ENCODE assay signal across 19 cellular contexts in genomic region chr10:371515-371914, GRCh38.
DNase-seq lines count a peak whose midpoint lies in the region; ATAC-seq, FAIRE-seq and TF ChIP-seq lines count a peak whose summit lies in the region.
"Had no signal": no experiment of that assay in that cellular context is flagged by ENCODE, and none has a peak within 500 bp of the region (broad histone marks: within the 10 kb centered on the region; RNA-seq: fewer than 3 reads in every experiment).

No MANE protein-coding gene starts in this region.

- H3K27ac ChIP-seq in kidney (ENCODE audit: low read depth in 2 of 2, low read length in 2 of 2) (no peak overlapping the region), sigmoid colon (peak overlapping the region in 2 of 4 donors; percentile 80 to 91), body of pancreas (no peak overlapping the region)
- H3K27ac ChIP-seq: C4-2B had no signal

- ATAC-seq in body of pancreas (no peak), GM21381 (IDR thresholded peaks at IDR 0.05; ENCODE audit: unreplicated experiment) (no peak)
- ATAC-seq: K562 had no signal

- 88% methylated on average over 13 of the region's 13 CpGs for WGBS in sigmoid colon, 2 donors
- 80 to 91% methylated on average over 6 to 13 of the region's 13 CpGs for WGBS in body of pancreas, 2 donors

- H3K9me3 ChIP-seq in kidney (ENCODE audit: control insufficient read depth in 1 of 2, low read length in 2 of 2) (no peaks in the 10 kb centered on the region), sigmoid colon (no peaks in the 10 kb centered on the region), body of pancreas (no peaks in the 10 kb centered on the region)

- H3K9ac ChIP-seq in kidney (ENCODE audit: low read length in 2 of 2), result no peak overlapping the region

- H3K9me3 Mint-ChIP-seq in brain, result peaks cover 0 to 2% (median 0%) of the 10 kb centered on the region in 5 experiments

- H3K4me1 ChIP-seq in kidney (ENCODE audit: control insufficient read depth in 1 of 2, insufficient read depth in 1 of 2, low read depth in 1 of 2, low read length in 2 of 2) (peaks cover 3 to 12% of the 10 kb centered on the region in 2 donors), sigmoid colon (peaks cover 0 to 80% (median 69%) of the 10 kb centered on the region in 4 donors), body of pancreas (no peaks in the 10 kb centered on the region)

- FAIRE-seq in kidney (lab: Jason Lieb, UNC), result no peak
- FAIRE-seq: D721Med, GM12892, H1, K562 had no signal

- intact Hi-C loops in kidney (cut with DNase I), result no loop called here
- intact Hi-C loops in sigmoid colon (cut with DNase I), result loop anchor here (5.0 to 10.0 kb wide), 3 partner anchors 44 to 413 kb away; no protein-coding TSS in a partner anchor
- intact Hi-C loops in body of pancreas (cut with DNase I), result no loop called here

- DNase-seq in kidney, result no peak
- peak; percentile 50 for DNase-seq in sigmoid colon
- no peak for DNase-seq in HUDEP-2 (lab: John Stamatoyannopoulos, UW; ENCODE audit: unreplicated experiment in 76 of 76)
- DNase-seq in body of pancreas, result no peak
- DNase-seq in activated T-cell treated with anti-CD3 and anti-CD28 coated beads, Interleukin-2, amount 50 U/mL, for 1 hour, result no peak
- DNase-seq: AML-193; NCI-H1105; NCI-H2081; NCI-H446 treated with DMSO at 0.1 percent for 48 hours; NK-92 treated with Interleukin-12 subunit alpha and Interleukin-12 subunit beta, amount 100 ng/mL, for 24 hours; OCI-M1; SHP77 treated with DMSO at 0.1 percent for 48 hours had no signal

- H3K4me3 Mint-ChIP-seq in brain, result no peak overlapping the region

- TF ChIP-seq CTCF in brain (conservative IDR thresholded peaks at IDR 0.05) (no peak), kidney (IDR thresholded peaks at IDR 0.05; ENCODE audit: borderline replicate concordance, extremely low read depth, insufficient read depth) (no peak), sigmoid colon (IDR thresholded peaks at IDR 0.05) (no peak), body of pancreas (IDR thresholded peaks at IDR 0.05) (no peak)

- peaks cover 63% of the 10 kb centered on the region for H3K4me1 Mint-ChIP-seq in brain

- TF ChIP-seq POLR2A in sigmoid colon (IDR thresholded peaks at IDR 0.05), result no peak
- TF ChIP-seq POLR2A in body of pancreas (IDR thresholded peaks at IDR 0.05), result no peak

- H3K36me3 ChIP-seq in kidney (ENCODE audit: control insufficient read depth in 1 of 2, insufficient read depth in 2 of 2, low read length in 2 of 2) (peaks cover 0 to 7% of the 10 kb centered on the region in 2 donors), sigmoid colon (peaks cover 12 to 40% (median 17%) of the 10 kb centered on the region in 4 donors), body of pancreas (replicated peaks in 1 of 2; ENCODE audit: insufficient read depth in 1 of 2, low read depth in 2 of 2) (peaks cover 0 to 9% of the 10 kb centered on the region in 2 donors)

- TF ChIP-seq EP300 in sigmoid colon (IDR thresholded peaks at IDR 0.05), result no peak

- H3K27ac Mint-ChIP-seq in brain, result peak overlapping the region in 4 of 5 experiments; percentile 32 to 92 (median 66)

- H3K36me3 Mint-ChIP-seq in brain, result peaks cover 68% of the 10 kb centered on the region

- H3K27me3 ChIP-seq in sigmoid colon (no peaks in the 10 kb centered on the region), body of pancreas (no peaks in the 10 kb centered on the region)

- H3K4me3 ChIP-seq in kidney (ENCODE audit: low read length in 2 of 2), result peak overlapping the region; percentile 6 to 65
- H3K4me3 ChIP-seq in sigmoid colon, result no peak overlapping the region
- no peak overlapping the region for H3K4me3 ChIP-seq in body of pancreas
- H3K4me3 ChIP-seq: K562 had no signal

- H3K27me3 Mint-ChIP-seq in brain, result no peaks in the 10 kb centered on the region

Comparison
In these comparisons a context has a peak if more than half of its experiments do, and no peak if none do; other contexts are left out.
1. H3K4me3 ChIP-seq: peak in kidney (2 of 2); none in sigmoid colon (0 of 4) and body of pancreas (0 of 2).